18 cellular contexts compared by ENCODE assay signal in the genomic region with DNA sequence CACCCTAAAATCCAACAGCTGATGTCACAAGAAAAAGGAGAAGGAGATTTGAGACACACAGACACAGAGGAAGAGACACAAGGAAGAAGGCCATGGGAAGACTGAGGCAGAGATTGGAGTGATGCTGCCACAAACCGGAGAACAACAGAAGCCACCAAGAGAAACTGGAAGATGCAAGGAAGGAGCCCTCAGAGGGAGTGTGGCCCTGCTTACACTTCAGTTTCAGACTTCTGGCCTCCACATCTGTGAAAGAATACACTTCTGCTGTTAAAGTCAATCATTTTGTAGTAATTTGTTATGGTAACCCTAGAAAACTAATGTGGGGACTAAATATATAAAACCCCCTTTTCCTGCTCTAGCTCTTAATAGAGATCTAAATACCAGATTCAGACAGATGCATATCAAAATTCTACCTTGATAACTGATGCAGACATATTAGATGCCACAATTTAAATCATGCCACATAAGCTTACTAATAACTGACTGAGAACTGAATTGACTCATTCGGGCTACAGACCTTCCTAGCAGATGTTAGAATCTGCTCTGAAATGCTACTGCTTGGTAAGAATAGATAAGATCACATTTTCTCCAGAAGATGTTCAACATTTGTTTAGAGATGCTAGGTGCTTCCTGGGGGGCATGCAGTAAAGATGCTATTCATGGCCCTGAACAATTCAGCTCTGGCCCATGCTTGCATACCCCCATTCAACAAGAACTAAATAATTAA.
DNase-seq lines count a peak whose midpoint lies in the region; ATAC-seq, FAIRE-seq and TF ChIP-seq lines count a peak whose summit lies in the region.
"Had no signal": no experiment of that assay in that cellular context is flagged by ENCODE, and none has a peak within 500 bp of the region (broad histone marks: within the 10 kb centered on the region; RNA-seq: fewer than 3 reads in every experiment).

No MANE protein-coding gene starts in this region.

- POLR2A ChIA-PET in HEK293 (lab: Yijun Ruan, JAX), result no interaction called here
- POLR2A ChIA-PET in activated CD8-positive, alpha-beta T cell treated with anti-CD3 and anti-CD28 coated beads, Interleukin-2, amount 10 ng/mL, durations not matched to agents 7 days and 5 days (lab: Charles Lee), result interaction anchor here (0.9 to 2.4 kb wide), 4 partner anchors 18 to 111 kb away, joined by 3 to 13 read pairs (median 8); no protein-coding TSS in a partner anchor

- H3K27me3 ChIP-seq in keratinocyte (ENCODE audit: control insufficient read depth, extremely low read depth, insufficient read depth, low read length), result no peaks in the 10 kb centered on the region

- H3K79me2 ChIP-seq in keratinocyte (ENCODE audit: control insufficient read depth, insufficient read depth, low read length), result no peaks in the 10 kb centered on the region

- H3K36me3 ChIP-seq in HEK293 (ENCODE audit: control insufficient read depth in 2 of 2, insufficient read depth in 1 of 2, low read length in 2 of 2) (no peaks in the 10 kb centered on the region), keratinocyte (ENCODE audit: control insufficient read depth in 2 of 2, extremely low read depth in 1 of 2, insufficient read depth in 2 of 2, low read length in 2 of 2) (no peaks in the 10 kb centered on the region)

- H3K27me3 Mint-ChIP-seq in activated CD8-positive, alpha-beta memory T cell treated with anti-CD3 and anti-CD28 coated beads, Interleukin-2, amount 10 ng/mL, durations not matched to agents 7 days and 5 days, result no peaks in the 10 kb centered on the region
- H3K27me3 Mint-ChIP-seq in activated CD8-positive, alpha-beta T cell treated with anti-CD3 and anti-CD28 coated beads, Interleukin-2, amount 10 ng/mL, durations not matched to agents 7 days and 5 days (ENCODE audit: low read depth), result no peaks in the 10 kb centered on the region
- H3K27me3 Mint-ChIP-seq: CD4-positive, alpha-beta T cell had no signal

- H3K9me1 ChIP-seq in keratinocyte (ENCODE audit: control insufficient read depth, extremely low read depth, insufficient read depth, low read length), result no peaks in the 10 kb centered on the region

- ATAC-seq in activated CD8-positive, alpha-beta memory T cell treated with anti-CD3 and anti-CD28 coated beads, Interleukin-2, amount 10 ng/mL, durations not matched to agents 7 days and 5 days, result peak; percentile 54
- ATAC-seq in activated CD8-positive, alpha-beta T cell treated with anti-CD3 and anti-CD28 coated beads, Interleukin-2, amount 10 ng/mL, durations not matched to agents 7 days and 5 days, result no peak
- no peak for ATAC-seq in GM18498 (IDR thresholded peaks at IDR 0.05; ENCODE audit: unreplicated experiment)
- ATAC-seq: A549, HCT116 had no signal

- no peak overlapping the region for H3K4me2 ChIP-seq in keratinocyte (ENCODE audit: control insufficient read depth, extremely low read depth, insufficient read depth, low read depth, low read length)
- H3K4me2 ChIP-seq: A549 had no signal

- H3K27ac ChIP-seq in HEK293 (ENCODE audit: extremely low read depth, low read depth, low read length) (no peak overlapping the region), keratinocyte (ENCODE audit: control insufficient read depth, insufficient read depth, low read length) (no peak overlapping the region)
- H3K27ac ChIP-seq: A549, RWPE1 had no signal

- dilution Hi-C loops in keratinocyte (cut with MboI; ENCODE audit: extremely low pct_ligation_motif_present, low sequenced_read_pairs), result no loop called here

- H3K4me3 Mint-ChIP-seq in activated CD8-positive, alpha-beta memory T cell treated with anti-CD3 and anti-CD28 coated beads, Interleukin-2, amount 10 ng/mL, durations not matched to agents 7 days and 5 days, result no peak overlapping the region
- H3K4me3 Mint-ChIP-seq in activated CD8-positive, alpha-beta T cell treated with anti-CD3 and anti-CD28 coated beads, Interleukin-2, amount 10 ng/mL, durations not matched to agents 7 days and 5 days, result no peak overlapping the region
- H3K4me3 Mint-ChIP-seq: CD4-positive, alpha-beta T cell had no signal

- H3K36me3 Mint-ChIP-seq in activated CD8-positive, alpha-beta memory T cell treated with anti-CD3 and anti-CD28 coated beads, Interleukin-2, amount 10 ng/mL, durations not matched to agents 7 days and 5 days, result peaks cover 14% of the 10 kb centered on the region
- peaks cover 13% of the 10 kb centered on the region for H3K36me3 Mint-ChIP-seq in activated CD8-positive, alpha-beta T cell treated with anti-CD3 and anti-CD28 coated beads, Interleukin-2, amount 10 ng/mL, durations not matched to agents 7 days and 5 days (ENCODE audit: low read depth)

- no peak overlapping the region for H3K9ac ChIP-seq in keratinocyte (ENCODE audit: control insufficient read depth, extremely low read depth, insufficient read depth, low read length)

- H3K27ac Mint-ChIP-seq in activated CD8-positive, alpha-beta memory T cell treated with anti-CD3 and anti-CD28 coated beads, Interleukin-2, amount 10 ng/mL, durations not matched to agents 7 days and 5 days, result peak overlapping the region; percentile 90
- H3K27ac Mint-ChIP-seq in activated CD8-positive, alpha-beta T cell treated with anti-CD3 and anti-CD28 coated beads, Interleukin-2, amount 10 ng/mL, durations not matched to agents 7 days and 5 days, result peak overlapping the region; percentile 75
- H3K27ac Mint-ChIP-seq: CD4-positive, alpha-beta T cell had no signal

- no peaks in the 10 kb centered on the region for H3K4me1 ChIP-seq in HEK293 (ENCODE audit: control insufficient read depth, insufficient read depth, low read length)
- peaks cover 27% of the 10 kb centered on the region for H3K4me1 ChIP-seq in keratinocyte (ENCODE audit: control insufficient read depth, extremely low read depth, insufficient read depth, low read length)
- H3K4me1 ChIP-seq: A549 had no signal

- H4K20me1 ChIP-seq in keratinocyte (ENCODE audit: control insufficient read depth, extremely low read depth, insufficient read depth, low read length), result no peaks in the 10 kb centered on the region

- FAIRE-seq in keratinocyte (lab: Jason Lieb, UNC), result peak; percentile 76
- FAIRE-seq: A549 had no signal

- H3K4me1 Mint-ChIP-seq in activated CD8-positive, alpha-beta memory T cell treated with anti-CD3 and anti-CD28 coated beads, Interleukin-2, amount 10 ng/mL, durations not matched to agents 7 days and 5 days, result peaks cover 75% of the 10 kb centered on the region
- H3K4me1 Mint-ChIP-seq in activated CD8-positive, alpha-beta T cell treated with anti-CD3 and anti-CD28 coated beads, Interleukin-2, amount 10 ng/mL, durations not matched to agents 7 days and 5 days (ENCODE audit: low read depth), result peaks cover 76% of the 10 kb centered on the region

- H2AFZ ChIP-seq in keratinocyte (ENCODE audit: control insufficient read depth, low read length), result peak overlapping the region; percentile 25

- CTCF ChIA-PET in activated CD8-positive, alpha-beta memory T cell treated with anti-CD3 and anti-CD28 coated beads, Interleukin-2, amount 10 ng/mL, durations not matched to agents 7 days and 5 days (lab: Charles Lee), result interaction anchor here (0.6 to 2.8 kb wide), 7 partner anchors 14 to 117 kb away, joined by 3 to 12 read pairs (median 5); no protein-coding TSS in a partner anchor
- CTCF ChIA-PET in HEK293 (lab: Yijun Ruan, JAX), result interaction anchor here (0.7 to 1.2 kb wide), 2 partner anchors 21 to 116 kb away, joined by 3 to 5 read pairs; no protein-coding TSS in a partner anchor
- CTCF ChIA-PET in activated CD8-positive, alpha-beta T cell treated with anti-CD3 and anti-CD28 coated beads, Interleukin-2, amount 10 ng/mL, durations not matched to agents 7 days and 5 days (lab: Charles Lee), result interaction anchor here (0.8 to 3.7 kb wide), 7 partner anchors 9 to 110 kb away, joined by 3 to 23 read pairs (median 4); no protein-coding TSS in a partner anchor

- H3K9me3 Mint-ChIP-seq in activated CD8-positive, alpha-beta memory T cell treated with anti-CD3 and anti-CD28 coated beads, Interleukin-2, amount 10 ng/mL, durations not matched to agents 7 days and 5 days (ENCODE audit: low read depth), result no peaks in the 10 kb centered on the region
- peaks cover 7% of the 10 kb centered on the region for H3K9me3 Mint-ChIP-seq in activated CD8-positive, alpha-beta T cell treated with anti-CD3 and anti-CD28 coated beads, Interleukin-2, amount 10 ng/mL, durations not matched to agents 7 days and 5 days (ENCODE audit: insufficient read depth)
- H3K9me3 Mint-ChIP-seq: CD4-positive, alpha-beta T cell had no signal

- H3K4me3 ChIP-seq in HEK293 (ENCODE audit: low read depth, low read length), result no peak overlapping the region
- no peak overlapping the region for H3K4me3 ChIP-seq in keratinocyte (ENCODE audit: control insufficient read depth in 2 of 3, extremely low read depth in 1 of 3, insufficient read depth in 2 of 3, low read depth in 1 of 3, low read length in 3 of 3)
- H3K4me3 ChIP-seq: A549 had no signal

- DNase-seq in activated CD8-positive, alpha-beta memory T cell treated with anti-CD3 and anti-CD28 coated beads, Interleukin-2, amount 10 ng/mL, durations not matched to agents 7 days and 5 days, result peak; percentile 43
- no peak for DNase-seq in activated CD8-positive, alpha-beta memory T cell treated with anti-CD3 and anti-CD28 coated beads for 24 hours
- DNase-seq in activated CD8-positive, alpha-beta T cell treated with anti-CD3 and anti-CD28 coated beads, Interleukin-2, amount 10 ng/mL, durations not matched to agents 7 days and 5 days, result peak; percentile 18
- DNase-seq in keratinocyte (ENCODE audit: low read depth, low spot score) (no peak), AG08396 (ENCODE audit: low spot score) (no peak), NCI-H1417 treated with DMSO at 0.1 percent for 48 hours (lab: John Stamatoyannopoulos, UW) (no peak)
- DNase-seq: Calu3; CD4-positive, alpha-beta T cell; NCI-H1436; NCI-H2081; NCI-H2227 treated with DMSO at 0.1 percent for 48 hours; NCI-H526 treated with DMSO at 0.1 percent for 48 hours; NK-92 treated with Interleukin-12 subunit alpha and Interleukin-12 subunit beta, amount 100 ng/mL, for 24 hours had no signal

- TF ChIP-seq CTCF in HEK293 (tag by site-specific recombination; IDR thresholded peaks at IDR 0.05) (no peak), keratinocyte (optimal IDR thresholded peaks at IDR 0.05 in 1 of 3, IDR thresholded peaks at IDR 0.05 in 1 of 3, conservative IDR thresholded peaks at IDR 0.05 in 1 of 3; ENCODE audit: extremely low read depth in 1 of 3, insufficient read depth in 2 of 3, low read length in 3 of 3) (no peak)

- H3K9me3 ChIP-seq in HEK293 (ENCODE audit: control insufficient read depth, insufficient read depth, low read depth, low read length) (no peaks in the 10 kb centered on the region), keratinocyte (ENCODE audit: control insufficient read depth, low read depth, low read length) (no peaks in the 10 kb centered on the region)
- H3K9me3 ChIP-seq: A549 had no signal

TF ChIP-seq in HEK293, 187 proteins besides CTCF, POLR2A, EP300 and RAD21:
- TF ChIP-seq SP7 (tag by site-specific recombination; IDR thresholded peaks at IDR 0.05) (no peak), ZNF140 (tag by site-specific recombination; IDR thresholded peaks at IDR 0.05) (peak; percentile 60; the same call in 1 of the 2 replicates), ZNF660 (tag by site-specific recombination; IDR thresholded peaks at IDR 0.05) (no peak)

Comparison
In these comparisons a context has a peak if more than half of its experiments do, and no peak if none do; other contexts are left out.
1. DNase-seq: peak in activated CD8-positive, alpha-beta memory T cell treated with anti-CD3 and anti-CD28 coated beads, Interleukin-2, amount 10 ng/mL, durations not matched to agents 7 days and 5 days (single experiment) and activated CD8-positive, alpha-beta T cell treated with anti-CD3 and anti-CD28 coated beads, Interleukin-2, amount 10 ng/mL, durations not matched to agents 7 days and 5 days (single experiment); none in activated CD8-positive, alpha-beta memory T cell treated with anti-CD3 and anti-CD28 coated beads for 24 hours (single experiment), keratinocyte (single experiment), AG08396 (single experiment) and NCI-H1417 treated with DMSO at 0.1 percent for 48 hours (single experiment).